In the genomic region with DNA sequence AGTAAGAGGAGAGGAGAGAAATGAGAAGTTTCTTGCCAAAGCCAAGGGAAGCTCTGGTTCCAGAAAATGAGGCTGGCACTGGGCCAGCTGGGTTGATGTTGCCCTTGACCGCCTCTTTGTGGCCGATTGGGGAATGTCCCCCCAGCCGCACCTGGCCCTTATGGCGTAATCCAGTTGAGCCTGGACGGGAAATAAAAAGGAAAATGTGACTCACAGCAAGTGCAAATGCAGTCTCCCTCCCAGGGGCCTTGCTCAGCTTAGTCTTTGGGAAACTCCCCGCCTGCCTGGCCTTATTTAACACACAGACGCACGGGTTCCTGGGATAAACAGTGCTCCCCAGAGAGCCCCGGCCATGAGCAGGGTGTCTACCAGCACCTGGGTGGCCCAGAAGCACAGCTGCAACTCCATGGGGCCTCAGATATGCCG, we compare ENCODE assay signal across 1 cellular context.
TF ChIP-seq lines count a peak whose summit lies in the region.

No MANE protein-coding gene starts in this region.

TF ChIP-seq in H1, 55 proteins besides CTCF, POLR2A, EP300 and RAD21 (continued from another document):
- no peak for TF ChIP-seq CBX8 (IDR thresholded peaks at IDR 0.05; ENCODE audit: borderline replicate concordance, low read depth, low read length)
- 0 out of 2 replicates have a peak, but pooled peaks have one; percentile 28 for TF ChIP-seq SP1 (IDR thresholded peaks at IDR 0.05; ENCODE audit: low read depth, low read length)
- TF ChIP-seq CREB1 (IDR thresholded peaks at IDR 0.05): 0 out of 2 replicates have a peak, but pooled peaks have one; percentile 35
- TF ChIP-seq JUND (IDR thresholded peaks at IDR 0.05; ENCODE audit: low read length): peak; percentile 92
- no peak for TF ChIP-seq SAP30 (IDR thresholded peaks at IDR 0.05; ENCODE audit: insufficient read depth, insufficient replicate concordance, low read length)
- TF ChIP-seq TEAD4 (IDR thresholded peaks at IDR 0.05; ENCODE audit: low read depth, low read length): 0 out of 2 replicates have a peak, but pooled peaks have one; percentile 36
- TF ChIP-seq POU5F1 (IDR thresholded peaks at IDR 0.05; ENCODE audit: low read depth, low read length): no peak
- TF ChIP-seq TCF12 (IDR thresholded peaks at IDR 0.05; ENCODE audit: low read depth, low read length): peak; percentile 94; the same call in 1 of the 2 replicates
- TF ChIP-seq, protein P1, sequence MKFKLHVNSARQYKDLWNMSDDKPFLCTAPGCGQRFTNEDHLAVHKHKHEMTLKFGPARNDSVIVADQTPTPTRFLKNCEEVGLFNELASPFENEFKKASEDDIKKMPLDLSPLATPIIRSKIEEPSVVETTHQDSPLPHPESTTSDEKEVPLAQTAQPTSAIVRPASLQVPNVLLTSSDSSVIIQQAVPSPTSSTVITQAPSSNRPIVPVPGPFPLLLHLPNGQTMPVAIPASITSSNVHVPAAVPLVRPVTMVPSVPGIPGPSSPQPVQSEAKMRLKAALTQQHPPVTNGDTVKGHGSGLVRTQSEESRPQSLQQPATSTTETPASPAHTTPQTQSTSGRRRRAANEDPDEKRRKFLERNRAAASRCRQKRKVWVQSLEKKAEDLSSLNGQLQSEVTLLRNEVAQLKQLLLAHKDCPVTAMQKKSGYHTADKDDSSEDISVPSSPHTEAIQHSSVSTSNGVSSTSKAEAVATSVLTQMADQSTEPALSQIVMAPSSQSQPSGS (IDR thresholded peaks at IDR 0.05; ENCODE audit: low read length): peak; percentile 82
- TF ChIP-seq, protein P2, sequence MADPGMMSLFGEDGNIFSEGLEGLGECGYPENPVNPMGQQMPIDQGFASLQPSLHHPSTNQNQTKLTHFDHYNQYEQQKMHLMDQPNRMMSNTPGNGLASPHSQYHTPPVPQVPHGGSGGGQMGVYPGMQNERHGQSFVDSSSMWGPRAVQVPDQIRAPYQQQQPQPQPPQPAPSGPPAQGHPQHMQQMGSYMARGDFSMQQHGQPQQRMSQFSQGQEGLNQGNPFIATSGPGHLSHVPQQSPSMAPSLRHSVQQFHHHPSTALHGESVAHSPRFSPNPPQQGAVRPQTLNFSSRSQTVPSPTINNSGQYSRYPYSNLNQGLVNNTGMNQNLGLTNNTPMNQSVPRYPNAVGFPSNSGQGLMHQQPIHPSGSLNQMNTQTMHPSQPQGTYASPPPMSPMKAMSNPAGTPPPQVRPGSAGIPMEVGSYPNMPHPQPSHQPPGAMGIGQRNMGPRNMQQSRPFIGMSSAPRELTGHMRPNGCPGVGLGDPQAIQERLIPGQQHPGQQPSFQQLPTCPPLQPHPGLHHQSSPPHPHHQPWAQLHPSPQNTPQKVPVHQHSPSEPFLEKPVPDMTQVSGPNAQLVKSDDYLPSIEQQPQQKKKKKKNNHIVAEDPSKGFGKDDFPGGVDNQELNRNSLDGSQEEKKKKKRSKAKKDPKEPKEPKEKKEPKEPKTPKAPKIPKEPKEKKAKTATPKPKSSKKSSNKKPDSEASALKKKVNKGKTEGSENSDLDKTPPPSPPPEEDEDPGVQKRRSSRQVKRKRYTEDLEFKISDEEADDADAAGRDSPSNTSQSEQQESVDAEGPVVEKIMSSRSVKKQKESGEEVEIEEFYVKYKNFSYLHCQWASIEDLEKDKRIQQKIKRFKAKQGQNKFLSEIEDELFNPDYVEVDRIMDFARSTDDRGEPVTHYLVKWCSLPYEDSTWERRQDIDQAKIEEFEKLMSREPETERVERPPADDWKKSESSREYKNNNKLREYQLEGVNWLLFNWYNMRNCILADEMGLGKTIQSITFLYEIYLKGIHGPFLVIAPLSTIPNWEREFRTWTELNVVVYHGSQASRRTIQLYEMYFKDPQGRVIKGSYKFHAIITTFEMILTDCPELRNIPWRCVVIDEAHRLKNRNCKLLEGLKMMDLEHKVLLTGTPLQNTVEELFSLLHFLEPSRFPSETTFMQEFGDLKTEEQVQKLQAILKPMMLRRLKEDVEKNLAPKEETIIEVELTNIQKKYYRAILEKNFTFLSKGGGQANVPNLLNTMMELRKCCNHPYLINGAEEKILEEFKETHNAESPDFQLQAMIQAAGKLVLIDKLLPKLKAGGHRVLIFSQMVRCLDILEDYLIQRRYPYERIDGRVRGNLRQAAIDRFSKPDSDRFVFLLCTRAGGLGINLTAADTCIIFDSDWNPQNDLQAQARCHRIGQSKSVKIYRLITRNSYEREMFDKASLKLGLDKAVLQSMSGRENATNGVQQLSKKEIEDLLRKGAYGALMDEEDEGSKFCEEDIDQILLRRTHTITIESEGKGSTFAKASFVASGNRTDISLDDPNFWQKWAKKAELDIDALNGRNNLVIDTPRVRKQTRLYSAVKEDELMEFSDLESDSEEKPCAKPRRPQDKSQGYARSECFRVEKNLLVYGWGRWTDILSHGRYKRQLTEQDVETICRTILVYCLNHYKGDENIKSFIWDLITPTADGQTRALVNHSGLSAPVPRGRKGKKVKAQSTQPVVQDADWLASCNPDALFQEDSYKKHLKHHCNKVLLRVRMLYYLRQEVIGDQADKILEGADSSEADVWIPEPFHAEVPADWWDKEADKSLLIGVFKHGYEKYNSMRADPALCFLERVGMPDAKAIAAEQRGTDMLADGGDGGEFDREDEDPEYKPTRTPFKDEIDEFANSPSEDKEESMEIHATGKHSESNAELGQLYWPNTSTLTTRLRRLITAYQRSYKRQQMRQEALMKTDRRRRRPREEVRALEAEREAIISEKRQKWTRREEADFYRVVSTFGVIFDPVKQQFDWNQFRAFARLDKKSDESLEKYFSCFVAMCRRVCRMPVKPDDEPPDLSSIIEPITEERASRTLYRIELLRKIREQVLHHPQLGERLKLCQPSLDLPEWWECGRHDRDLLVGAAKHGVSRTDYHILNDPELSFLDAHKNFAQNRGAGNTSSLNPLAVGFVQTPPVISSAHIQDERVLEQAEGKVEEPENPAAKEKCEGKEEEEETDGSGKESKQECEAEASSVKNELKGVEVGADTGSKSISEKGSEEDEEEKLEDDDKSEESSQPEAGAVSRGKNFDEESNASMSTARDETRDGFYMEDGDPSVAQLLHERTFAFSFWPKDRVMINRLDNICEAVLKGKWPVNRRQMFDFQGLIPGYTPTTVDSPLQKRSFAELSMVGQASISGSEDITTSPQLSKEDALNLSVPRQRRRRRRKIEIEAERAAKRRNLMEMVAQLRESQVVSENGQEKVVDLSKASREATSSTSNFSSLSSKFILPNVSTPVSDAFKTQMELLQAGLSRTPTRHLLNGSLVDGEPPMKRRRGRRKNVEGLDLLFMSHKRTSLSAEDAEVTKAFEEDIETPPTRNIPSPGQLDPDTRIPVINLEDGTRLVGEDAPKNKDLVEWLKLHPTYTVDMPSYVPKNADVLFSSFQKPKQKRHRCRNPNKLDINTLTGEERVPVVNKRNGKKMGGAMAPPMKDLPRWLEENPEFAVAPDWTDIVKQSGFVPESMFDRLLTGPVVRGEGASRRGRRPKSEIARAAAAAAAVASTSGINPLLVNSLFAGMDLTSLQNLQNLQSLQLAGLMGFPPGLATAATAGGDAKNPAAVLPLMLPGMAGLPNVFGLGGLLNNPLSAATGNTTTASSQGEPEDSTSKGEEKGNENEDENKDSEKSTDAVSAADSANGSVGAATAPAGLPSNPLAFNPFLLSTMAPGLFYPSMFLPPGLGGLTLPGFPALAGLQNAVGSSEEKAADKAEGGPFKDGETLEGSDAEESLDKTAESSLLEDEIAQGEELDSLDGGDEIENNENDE (IDR thresholded peaks at IDR 0.05; ENCODE audit: insufficient replicate concordance, low read length): no peak
- TF ChIP-seq TAF1 (IDR thresholded peaks at IDR 0.05; ENCODE audit: low read depth, low read length): 0 out of 2 replicates have a peak, but pooled peaks have one; percentile 20
